ENCODE assay signal across 24 cellular contexts in genomic region chrX:14581081-14581480, GRCh38. TPM values are rescaled to one million over a fixed set of nuclear protein-coding genes. Genes with fewer than 3 reads are reported as not detected.
DNase-seq lines count a peak whose midpoint lies in the region; ATAC-seq and TF ChIP-seq lines count a peak whose summit lies in the region.
"Had no signal": no experiment of that assay in that cellular context is flagged by ENCODE, and none has a peak within 500 bp of the region (broad histone marks: within the 10 kb centered on the region; RNA-seq: fewer than 3 reads in every experiment).

No MANE protein-coding gene starts in this region.

- no peak overlapping the region for H3K27ac ChIP-seq in GM23248
- H3K27ac ChIP-seq: 22Rv1, A549, BLaER1 had no signal

- peaks cover 5% of the 10 kb centered on the region; the same call in 1 of the 2 replicates for H3K4me1 ChIP-seq in GM23248 (ENCODE audit: insufficient read depth)
- H3K4me1 ChIP-seq: A549, BE2C, BLaER1 had no signal

- no peak overlapping the region for H3K4me3 ChIP-seq in AG10803 (ENCODE audit: low read length)
- H3K4me3 ChIP-seq in GM23248: no peak overlapping the region
- H3K4me3 ChIP-seq: A549, BLaER1 had no signal

- H3K36me3 ChIP-seq in GM23248 (ENCODE audit: low read depth): no peaks in the 10 kb centered on the region
- H3K36me3 ChIP-seq: BE2C, BLaER1 had no signal

- no peaks in the 10 kb centered on the region for H4K20me1 ChIP-seq in GM23248 (ENCODE audit: insufficient read depth)
- H4K20me1 ChIP-seq: BLaER1 had no signal

- H3K9ac ChIP-seq in GM23248: no peak overlapping the region
- H3K9ac ChIP-seq: BLaER1 had no signal

- WGBS in GM23248 (ENCODE audit: low coverage in 1 of 2, low lambda C conversion rate in 2 of 2, missing lambda C conversion rate in 2 of 2), 2 experiments: 11 to 17% methylated on average over 8 of the region's 8 CpGs

- no peaks in the 10 kb centered on the region for H3K9me2 ChIP-seq in GM23248 (ENCODE audit: insufficient read depth)

- no peaks in the 10 kb centered on the region for H3F3A ChIP-seq in GM23248 (ENCODE audit: insufficient read depth)

- no peaks in the 10 kb centered on the region for H3K27me3 ChIP-seq in GM23248 (replicated peaks; ENCODE audit: insufficient read depth)
- H3K27me3 ChIP-seq: BE2C had no signal

- H3K9me3 ChIP-seq in GM23248 (ENCODE audit: low read depth): no peaks in the 10 kb centered on the region
- H3K9me3 ChIP-seq: A549, BE2C, BLaER1 had no signal

- TF ChIP-seq CTCF in AG10803 (conservative IDR thresholded peaks at IDR 0.05; ENCODE audit: low read length): no peak

- no peak for ATAC-seq in HG03565 (IDR thresholded peaks at IDR 0.05; ENCODE audit: unreplicated experiment)
- no peak for ATAC-seq in HG03280 (IDR thresholded peaks at IDR 0.05; ENCODE audit: unreplicated experiment)
- ATAC-seq: A549 had no signal

- H3K79me2 ChIP-seq in GM23248 (ENCODE audit: insufficient read depth): no peaks in the 10 kb centered on the region

- no peak overlapping the region for H3K4me2 ChIP-seq in GM23248 (ENCODE audit: unreplicated experiment)
- H3K4me2 ChIP-seq: A549, BLaER1 had no signal

- DNase-seq in AG10803 (ENCODE audit: low read depth) (peak; percentile 50), GM23248 (peak; percentile 37), cerebellar cortex (ENCODE audit: low spot score) (peak; percentile 52), SHP77 (lab: John Stamatoyannopoulos, UW) (no peak)
- DNase-seq: BE2C; CD4-positive, alpha-beta memory T cell; CD4-positive, CD25-positive, alpha-beta regulatory T cell; CD8-positive, alpha-beta memory T cell; COR-L47; DMS 273 treated with DMSO at 0.1 percent for 48 hours; DMS153; DMS53; DMS79; DND-41; EL; GF-D8 had no signal

- in situ Hi-C loops in GM23248 (cut with MboI): no loop called here

- H2AFZ ChIP-seq in GM23248: no peak overlapping the region

RNA-seq across cellular contexts. Expression of gene GLRA2, which starts 51.7 kb away (rescaled TPM):
- total RNA-seq in GM23248 (2014; rRNA removed; shearing (Covaris generic)): 0.22 TPM in 1 of 2 replicates, not detected in the other
- polyA plus RNA-seq in GM23248 (2016; fragmentation: Nextera tagmentation; extraction: Ambion mirVana): not detected in 2 replicates
- total RNA-seq: A172; CD4-positive, alpha-beta memory T cell; CD4-positive, CD25-positive, alpha-beta regulatory T cell; CD8-positive, alpha-beta memory T cell; Daoy had no signal
- polyA plus RNA-seq: A549; CD14-positive monocyte; CD4-positive, alpha-beta memory T cell; CD4-positive, CD25-positive, alpha-beta regulatory T cell; CD8-positive, alpha-beta memory T cell had no signal

Comparison
In these comparisons a context has a peak if more than half of its experiments do, and no peak if none do; other contexts are left out.
1. DNase-seq: peak in AG10803 (single experiment), GM23248 (single experiment) and cerebellar cortex (single experiment); none in SHP77 (0 of 2).